ENCODE assay signal across 15 cellular contexts in the genomic region with DNA sequence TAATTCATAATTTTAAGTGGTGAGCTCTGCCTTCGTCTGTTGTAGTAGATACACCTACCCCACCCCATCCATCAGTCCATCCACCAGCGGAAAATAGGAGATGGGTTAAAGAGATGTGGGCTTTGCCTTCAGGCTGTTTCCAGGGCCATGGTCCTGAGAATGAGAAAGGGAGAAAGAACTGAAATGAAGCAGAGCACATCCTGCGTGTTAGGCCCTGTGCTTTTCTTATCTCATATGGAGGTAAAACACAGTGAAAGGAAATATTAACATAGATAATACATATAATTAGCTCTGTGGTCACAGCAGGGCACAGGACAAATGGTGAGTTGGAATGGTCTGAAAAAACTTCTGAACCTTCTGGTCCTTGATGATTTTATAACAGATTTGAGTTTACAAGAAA.
DNase-seq lines count a peak whose midpoint lies in the region; TF ChIP-seq lines count a peak whose summit lies in the region.
"Had no signal": no experiment of that assay in that cellular context is flagged by ENCODE, and none has a peak within 500 bp of the region (broad histone marks: within the 10 kb centered on the region; RNA-seq: fewer than 3 reads in every experiment).

No MANE protein-coding gene starts in this region.

- H3K79me1 ChIP-seq in mesendoderm (ENCODE audit: low read length): no peaks in the 10 kb centered on the region

- H3K23ac ChIP-seq in mesendoderm (ENCODE audit: low read length): no peak overlapping the region

- peak overlapping the region; percentile 28 for H2AFZ ChIP-seq in smooth muscle cell (ENCODE audit: low read depth)

- no peaks in the 10 kb centered on the region for H3K9me3 Mint-ChIP-seq in HFFc6
- H3K9me3 Mint-ChIP-seq: CD4-positive, alpha-beta T cell; CD8-positive, alpha-beta T cell had no signal

- no peak overlapping the region for H2BK5ac ChIP-seq in mesendoderm (ENCODE audit: low read length)

- no peak overlapping the region for H4K8ac ChIP-seq in mesendoderm (ENCODE audit: low read depth, low read length)

- no peak overlapping the region for H3K27ac Mint-ChIP-seq in HFFc6
- H3K27ac Mint-ChIP-seq: CD4-positive, alpha-beta T cell; CD8-positive, alpha-beta T cell had no signal

- H3K18ac ChIP-seq in mesendoderm (ENCODE audit: low read length): no peak overlapping the region

- no peak overlapping the region for H2AK5ac ChIP-seq in mesendoderm (ENCODE audit: low read length)

- no peak overlapping the region for H3K9ac ChIP-seq in mesendoderm (ENCODE audit: low read length)
- no peak overlapping the region for H3K9ac ChIP-seq in smooth muscle cell (ENCODE audit: low read depth)
- H3K9ac ChIP-seq: BLaER1 treated with 17β-estradiol and CSF1 and Interleukin-3, amounts not matched to agents 10 nM and 100 nM had no signal

- no peaks in the 10 kb centered on the region for H4K20me1 ChIP-seq in smooth muscle cell (ENCODE audit: low read depth)
- H4K20me1 ChIP-seq: BLaER1 treated with 17β-estradiol and CSF1 and Interleukin-3, amounts not matched to agents 10 nM and 100 nM had no signal

- no peak overlapping the region for H3K4ac ChIP-seq in mesendoderm (ENCODE audit: low read depth, low read length)

- TF ChIP-seq CTCF in BE2C (IDR thresholded peaks at IDR 0.05; ENCODE audit: low read depth, low read length) (no peak), smooth muscle cell (IDR thresholded peaks at IDR 0.05; ENCODE audit: borderline replicate concordance, insufficient read depth, poor library complexity, severe bottlenecking) (no peak), HFFc6 (IDR thresholded peaks at IDR 0.05) (no peak)

- no peaks in the 10 kb centered on the region for H3F3A ChIP-seq in smooth muscle cell (ENCODE audit: low read depth)

- no peak overlapping the region for H2BK15ac ChIP-seq in mesendoderm (replicated peaks; ENCODE audit: low read depth)

- H3K27ac ChIP-seq in mesendoderm (ENCODE audit: low read depth, low read length) (no peak overlapping the region), smooth muscle cell (ENCODE audit: low read depth) (no peak overlapping the region)
- H3K27ac ChIP-seq: BLaER1 treated with 17β-estradiol and CSF1 and Interleukin-3, amounts not matched to agents 10 nM and 100 nM; C4-2B had no signal

- no peak overlapping the region for H3K56ac ChIP-seq in mesendoderm (ENCODE audit: low read length)

- H3K4me3 ChIP-seq in BE2C (ENCODE audit: low read depth, low read length) (no peak overlapping the region), mesendoderm (ENCODE audit: low read length) (no peak overlapping the region), smooth muscle cell (no peak overlapping the region)
- H3K4me3 ChIP-seq: BLaER1 treated with 17β-estradiol and CSF1 and Interleukin-3, amounts not matched to agents 10 nM and 100 nM had no signal

- no peaks in the 10 kb centered on the region for H3K27me3 ChIP-seq in BE2C
- no peaks in the 10 kb centered on the region for H3K27me3 ChIP-seq in mesendoderm (ENCODE audit: insufficient read depth, low read length, poor library complexity)
- H3K27me3 ChIP-seq in smooth muscle cell (ENCODE audit: low read depth): no peaks in the 10 kb centered on the region
- H3K27me3 ChIP-seq: BLaER1 treated with 17β-estradiol and CSF1 and Interleukin-3, amounts not matched to agents 10 nM and 100 nM had no signal

- H3K79me2 ChIP-seq in mesendoderm (ENCODE audit: control insufficient read depth, insufficient read depth, low read length): no peaks in the 10 kb centered on the region
- no peaks in the 10 kb centered on the region for H3K79me2 ChIP-seq in smooth muscle cell (ENCODE audit: low read depth)

- H3K4me1 Mint-ChIP-seq in HFFc6 (ENCODE audit: low read depth): peaks cover 5% of the 10 kb centered on the region

- no CpG with 5 or more reads among the region's 3 CpGs for WGBS in mesendoderm (ENCODE audit: extremely low coverage, insufficient coverage, low lambda C conversion rate)
- 70% methylated on average over 3 of the region's 3 CpGs for WGBS in smooth muscle cell (ENCODE audit: low lambda C conversion rate)

- H3K27me3 Mint-ChIP-seq in HFFc6 (ENCODE audit: insufficient read depth): peaks cover 5% of the 10 kb centered on the region
- H3K27me3 Mint-ChIP-seq: CD4-positive, alpha-beta T cell had no signal

- peak; percentile 71 for DNase-seq in BE2C
- DNase-seq in mesendoderm: peak; percentile 53
- no peak for DNase-seq in smooth muscle cell (lab: John Stamatoyannopoulos, UW; ENCODE audit: unreplicated experiment)
- DNase-seq in HFFc6: no peak
- DNase-seq in activated CD4-positive, CD25-positive, alpha-beta regulatory T cell (lab: John Stamatoyannopoulos, UW): no peak
- DNase-seq: 8988T; ACHN; Caco-2; Calu3; CD4-positive, alpha-beta T cell; CD8-positive, alpha-beta T cell; DMS79 treated with DMSO at 0.1 percent for 48 hours; GF-D8 had no signal

- H3K4me2 ChIP-seq in mesendoderm (ENCODE audit: low read length): no peak overlapping the region
- no peak overlapping the region for H3K4me2 ChIP-seq in smooth muscle cell
- H3K4me2 ChIP-seq: BLaER1 treated with 17β-estradiol and CSF1 and Interleukin-3, amounts not matched to agents 10 nM and 100 nM had no signal

- no peaks in the 10 kb centered on the region for H3K9me3 ChIP-seq in BE2C
- H3K9me3 ChIP-seq in smooth muscle cell (replicated peaks; ENCODE audit: low read depth): no peaks in the 10 kb centered on the region
- H3K9me3 ChIP-seq: BLaER1 treated with 17β-estradiol and CSF1 and Interleukin-3, amounts not matched to agents 10 nM and 100 nM; Caco-2 had no signal

- no peak overlapping the region for H4K5ac ChIP-seq in mesendoderm (ENCODE audit: low read length)

- no peaks in the 10 kb centered on the region for H3K36me3 Mint-ChIP-seq in HFFc6 (ENCODE audit: low read depth)
- H3K36me3 Mint-ChIP-seq: CD8-positive, alpha-beta T cell had no signal

- peaks cover 20% of the 10 kb centered on the region for H3K4me1 ChIP-seq in BE2C
- no peaks in the 10 kb centered on the region for H3K4me1 ChIP-seq in mesendoderm (ENCODE audit: control insufficient read depth, low read depth, low read length)
- no peaks in the 10 kb centered on the region for H3K4me1 ChIP-seq in smooth muscle cell (ENCODE audit: low read depth)
- H3K4me1 ChIP-seq: Caco-2 had no signal

- no peak overlapping the region for H3K4me3 Mint-ChIP-seq in HFFc6
- H3K4me3 Mint-ChIP-seq: CD4-positive, alpha-beta T cell; CD8-positive, alpha-beta T cell had no signal

- no peak overlapping the region for H2BK120ac ChIP-seq in mesendoderm (ENCODE audit: low read depth, low read length)

- no peaks in the 10 kb centered on the region for H3K36me3 ChIP-seq in BE2C
- H3K36me3 ChIP-seq in mesendoderm (ENCODE audit: control insufficient read depth, insufficient read depth, low read length): no peaks in the 10 kb centered on the region
- H3K36me3 ChIP-seq in smooth muscle cell (ENCODE audit: low read depth): no peaks in the 10 kb centered on the region
- H3K36me3 ChIP-seq: BLaER1 treated with 17β-estradiol and CSF1 and Interleukin-3, amounts not matched to agents 10 nM and 100 nM had no signal

Comparison
In these comparisons a context has a peak if more than half of its experiments do, and no peak if none do; other contexts are left out.
1. DNase-seq: peak in BE2C (single experiment) and mesendoderm (single experiment); none in smooth muscle cell (single experiment), HFFc6 (single experiment) and activated CD4-positive, CD25-positive, alpha-beta regulatory T cell (0 of 4).